In the genomic region with DNA sequence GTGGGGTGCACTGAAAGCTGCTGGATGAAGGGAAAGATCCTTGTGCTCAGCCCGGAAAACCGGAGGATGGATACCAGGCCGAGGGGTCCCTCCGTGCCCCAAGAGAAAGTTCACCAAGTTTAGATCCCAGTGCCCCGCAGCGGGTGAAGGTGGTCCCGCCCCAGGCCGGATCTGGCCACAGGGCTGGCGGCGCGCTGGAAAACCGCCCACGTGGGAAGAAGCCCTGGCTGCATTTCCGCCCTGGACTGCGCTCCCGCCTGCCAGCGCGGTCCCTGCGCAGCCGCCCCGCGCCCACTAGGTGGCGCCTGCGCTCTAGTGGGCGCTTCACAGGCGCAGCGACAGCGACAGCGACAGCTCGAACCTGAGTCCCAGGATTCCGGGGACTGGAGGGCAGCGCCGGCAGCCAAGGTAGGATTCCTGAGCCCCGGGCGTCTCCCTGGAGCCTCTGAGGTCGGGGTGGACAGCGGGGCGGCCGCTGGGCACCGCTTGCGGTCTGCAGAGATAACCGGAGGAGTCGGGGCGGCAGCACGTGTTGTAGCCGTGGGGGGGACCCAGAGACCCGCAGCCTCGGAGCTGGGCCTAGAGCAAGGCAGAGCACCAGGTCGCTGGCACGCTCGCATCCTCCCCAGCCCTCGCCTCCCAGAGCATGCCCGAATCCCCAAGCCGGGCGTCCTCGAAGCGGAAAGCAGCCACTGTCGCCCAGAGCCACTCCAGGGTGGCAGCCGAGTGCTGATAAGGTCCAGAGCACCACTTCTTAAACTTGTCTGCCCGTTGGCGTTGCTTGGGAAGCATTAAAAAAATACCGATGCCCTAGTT, we compare ENCODE assay signal across 8 cellular contexts. TPM values are rescaled to one million over a fixed set of nuclear protein-coding genes. Genes with fewer than 3 reads are reported as not detected.
DNase-seq lines count a peak whose midpoint lies in the region; TF ChIP-seq lines count a peak whose summit lies in the region.

A gene with protein sequence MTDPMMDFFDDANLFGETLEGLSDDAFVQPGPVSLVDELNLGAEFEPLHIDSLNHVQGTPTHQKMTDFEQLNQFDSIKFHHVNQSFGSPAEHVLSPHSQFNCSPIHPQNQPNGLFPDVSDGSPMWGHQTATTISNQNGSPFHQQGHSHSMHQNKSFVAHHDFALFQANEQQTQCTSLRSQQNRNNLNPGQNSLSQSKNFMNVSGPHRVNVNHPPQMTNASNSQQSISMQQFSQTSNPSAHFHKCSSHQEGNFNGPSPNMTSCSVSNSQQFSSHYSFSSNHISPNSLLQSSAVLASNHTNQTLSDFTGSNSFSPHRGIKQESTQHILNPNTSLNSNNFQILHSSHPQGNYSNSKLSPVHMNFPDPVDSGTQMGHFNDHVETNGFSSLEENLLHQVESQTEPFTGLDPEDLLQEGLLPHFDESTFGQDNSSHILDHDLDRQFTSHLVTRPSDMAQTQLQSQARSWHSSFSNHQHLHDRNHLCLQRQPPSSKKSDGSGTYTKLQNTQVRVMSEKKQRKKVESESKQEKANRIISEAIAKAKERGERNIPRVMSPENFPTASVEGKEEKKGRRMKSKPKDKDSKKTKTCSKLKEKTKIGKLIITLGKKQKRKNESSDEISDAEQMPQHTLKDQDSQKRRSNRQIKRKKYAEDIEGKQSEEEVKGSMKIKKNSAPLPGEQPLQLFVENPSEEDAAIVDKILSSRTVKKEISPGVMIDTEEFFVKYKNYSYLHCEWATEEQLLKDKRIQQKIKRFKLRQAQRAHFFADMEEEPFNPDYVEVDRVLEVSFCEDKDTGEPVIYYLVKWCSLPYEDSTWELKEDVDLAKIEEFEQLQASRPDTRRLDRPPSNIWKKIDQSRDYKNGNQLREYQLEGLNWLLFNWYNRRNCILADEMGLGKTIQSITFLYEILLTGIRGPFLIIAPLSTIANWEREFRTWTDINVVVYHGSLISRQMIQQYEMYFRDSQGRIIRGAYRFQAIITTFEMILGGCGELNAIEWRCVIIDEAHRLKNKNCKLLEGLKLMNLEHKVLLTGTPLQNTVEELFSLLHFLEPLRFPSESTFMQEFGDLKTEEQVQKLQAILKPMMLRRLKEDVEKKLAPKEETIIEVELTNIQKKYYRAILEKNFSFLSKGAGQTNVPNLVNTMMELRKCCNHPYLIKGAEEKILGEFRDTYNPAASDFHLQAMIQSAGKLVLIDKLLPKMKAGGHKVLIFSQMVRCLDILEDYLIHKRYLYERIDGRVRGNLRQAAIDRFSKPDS (N-terminal part only) (plus strand): TSS at position 322 of the 816 bp plus-strand sequence. CDS start 101,099 bp downstream, outside the sequence.

- peak within 1 kb of the TSS; percentile 83 for H3K4me3 ChIP-seq in GM08714 (ENCODE audit: low read length)
- peak within 1 kb of the TSS; percentile 71 for H3K4me3 ChIP-seq in HFF-Myc (replicated peaks; ENCODE audit: low read depth, low read length)
- peak within 1 kb of the TSS; percentile 83 for H3K4me3 ChIP-seq in SK-N-MC
- peak within 1 kb of the TSS; percentile 76 for H3K4me3 ChIP-seq in suprapubic skin

- H3K9me3 ChIP-seq in SK-N-MC (ENCODE audit: low read depth, low read length) (no peaks in the 10 kb centered on the region), suprapubic skin (no peaks in the 10 kb centered on the region)

- H3K36me3 Mint-ChIP-seq in activated naive CD4-positive, alpha-beta T cell treated with anti-CD3 and anti-CD28 coated beads, Interleukin-2, amount 10 ng/mL, durations not matched to agents 7 days and 5 days, result no peaks in the 10 kb centered on the region

- H3K27me3 ChIP-seq in suprapubic skin, result no peaks in the 10 kb centered on the region

- H3K4me1 Mint-ChIP-seq in activated naive CD4-positive, alpha-beta T cell treated with anti-CD3 and anti-CD28 coated beads, Interleukin-2, amount 10 ng/mL, durations not matched to agents 7 days and 5 days, result peaks cover 33% of the 10 kb centered on the region

- WGBS in suprapubic skin, result 1% methylated on average over 9 of the region's 62 CpGs

- TF ChIP-seq EP300 in suprapubic skin (IDR thresholded peaks at IDR 0.05), result no peak

- H3K4me1 ChIP-seq in suprapubic skin, result peaks cover 52% of the 10 kb centered on the region

- CTCF ChIA-PET in activated naive CD4-positive, alpha-beta T cell treated with anti-CD3 and anti-CD28 coated beads, Interleukin-2, amount 10 ng/mL, durations not matched to agents 7 days and 5 days (lab: Charles Lee), result interaction anchor here (0.8 to 3.0 kb wide), 21 partner anchors 10 to 495 kb away, joined by 3 to 21 read pairs (median 5); a partner anchor contains a TSS

- H3K27ac ChIP-seq in SK-N-MC (no peak within 1 kb of the TSS), suprapubic skin (peak within 1 kb of the TSS; percentile 88)

- no peaks in the 10 kb centered on the region for H3K36me3 ChIP-seq in SK-N-MC (ENCODE audit: insufficient read depth, low read length)
- H3K36me3 ChIP-seq in suprapubic skin, result no peaks in the 10 kb centered on the region

- H3K27ac Mint-ChIP-seq in activated naive CD4-positive, alpha-beta T cell treated with anti-CD3 and anti-CD28 coated beads, Interleukin-2, amount 10 ng/mL, durations not matched to agents 7 days and 5 days, result peak within 1 kb of the TSS; percentile 75

- no peak for TF ChIP-seq POLR2A in suprapubic skin (IDR thresholded peaks at IDR 0.05)

- peaks cover 8% of the 10 kb centered on the region for H3K27me3 Mint-ChIP-seq in activated naive CD4-positive, alpha-beta T cell treated with anti-CD3 and anti-CD28 coated beads, Interleukin-2, amount 10 ng/mL, durations not matched to agents 7 days and 5 days

- no peaks in the 10 kb centered on the region for H3K9me3 Mint-ChIP-seq in activated naive CD4-positive, alpha-beta T cell treated with anti-CD3 and anti-CD28 coated beads, Interleukin-2, amount 10 ng/mL, durations not matched to agents 7 days and 5 days

- TF ChIP-seq CTCF in HFF-Myc (IDR thresholded peaks at IDR 0.05; ENCODE audit: low read depth, low read length, missing control alignments) (peak; percentile 98), suprapubic skin (IDR thresholded peaks at IDR 0.05) (peak; percentile 98 to 99)

- peak within 1 kb of the TSS; percentile 60 for H3K9ac ChIP-seq in SK-N-MC (ENCODE audit: insufficient read length)

- no peak for DNase-seq in HFF-Myc (ENCODE audit: extremely low read depth, low read depth)
- peak; percentile 89 for DNase-seq in NAMALWA (ENCODE audit: low spot score)
- no peak for DNase-seq in SK-N-MC (ENCODE audit: low read depth, low spot score)
- peak; percentile 78 for DNase-seq in activated naive CD4-positive, alpha-beta T cell treated with anti-CD3 and anti-CD28 coated beads, Interleukin-2, amount 10 ng/mL, durations not matched to agents 7 days and 5 days
- DNase-seq in germinal center (ENCODE audit: low spot score), result peak; percentile 89
- peak; percentile 78 for DNase-seq in occipital lobe (lab: John Stamatoyannopoulos, UW)
- peak; percentile 87 to 90 for DNase-seq in suprapubic skin (ENCODE audit: low spot score in 2 of 2)

- H3K4me3 Mint-ChIP-seq in activated naive CD4-positive, alpha-beta T cell treated with anti-CD3 and anti-CD28 coated beads, Interleukin-2, amount 10 ng/mL, durations not matched to agents 7 days and 5 days, result peak within 1 kb of the TSS; percentile 79

RNA-seq across cellular contexts. Expression of the gene that starts here (rescaled TPM):
- total RNA-seq in occipital lobe (233 TPM), suprapubic skin (100 to 1,000 TPM in 1 of 4 donors, 10 to 100 TPM in 3; 56.6 to 129 (median 70.4) TPM)

Comparison
In these comparisons a context has a peak if more than half of its experiments do, and no peak if none do; other contexts are left out.
1. DNase-seq: peak in NAMALWA (single experiment), activated naive CD4-positive, alpha-beta T cell treated with anti-CD3 and anti-CD28 coated beads, Interleukin-2, amount 10 ng/mL, durations not matched to agents 7 days and 5 days (single experiment), germinal center (single experiment), occipital lobe (single experiment) and suprapubic skin (2 of 2); none in HFF-Myc (single experiment) and SK-N-MC (single experiment).
2. Peak in every context shown above with its lines, with median percentiles within 50 percentile points of each other: H3K4me3 ChIP-seq.